Comparison of ENCODE assay signal across 1 cellular context in genomic region chr1:109539676-109540075, GRCh38.
TF ChIP-seq lines count a peak whose summit lies in the region.

Gene GPR61, plus strand, starts transcription at chr1:109539872. Its CDS starts 3,151 bp downstream, at chr1:109543023.

TF ChIP-seq in IMR-90, 13 proteins besides CTCF, POLR2A, EP300 and RAD21:
- TF ChIP-seq ELK1 (IDR thresholded peaks at IDR 0.05; ENCODE audit: borderline replicate concordance, low read depth, low read length) (no peak), CEBPB (IDR thresholded peaks at IDR 0.05; ENCODE audit: low read depth, low read length) (no peak), BHLHE40 (IDR thresholded peaks at IDR 0.05; ENCODE audit: low read depth, low read length) (no peak), RCOR1 (IDR thresholded peaks at IDR 0.05; ENCODE audit: insufficient replicate concordance, low read length) (no peak), FOS (IDR thresholded peaks at IDR 0.05; ENCODE audit: low read depth, low read length) (no peak), RFX5 (IDR thresholded peaks at IDR 0.05; ENCODE audit: low read depth, low read length) (no peak), MAFK (IDR thresholded peaks at IDR 0.05; ENCODE audit: low read depth, low read length) (no peak), USF2 (IDR thresholded peaks at IDR 0.05; ENCODE audit: low read depth, low read length) (no peak), MAZ (IDR thresholded peaks at IDR 0.05; ENCODE audit: borderline replicate concordance, low read depth, low read length) (no peak), SMC3 (IDR thresholded peaks at IDR 0.05; ENCODE audit: low read depth, low read length) (no peak), CHD1 (IDR thresholded peaks at IDR 0.05; ENCODE audit: low read depth, low read length) (no peak), NFE2L2 (IDR thresholded peaks at IDR 0.05; ENCODE audit: low read depth, low read length) (no peak), MXI1 (IDR thresholded peaks at IDR 0.05; ENCODE audit: borderline replicate concordance, low read depth, low read length) (no peak)
